Comparison of ENCODE assay signal across 30 cellular contexts in genomic region chr7:134910214-134910890, GRCh38.
DNase-seq lines count a peak whose midpoint lies in the region; ATAC-seq, FAIRE-seq and TF ChIP-seq lines count a peak whose summit lies in the region.
"Had no signal": no experiment of that assay in that cellular context is flagged by ENCODE, and none has a peak within 500 bp of the region (broad histone marks: within the 10 kb centered on the region; RNA-seq: fewer than 3 reads in every experiment).

No MANE protein-coding gene starts in this region.

- no peak for TF ChIP-seq POLR2A in gastroesophageal sphincter (IDR thresholded peaks at IDR 0.05)

- H3K27me3 ChIP-seq in MM.1S (replicated peaks; ENCODE audit: insufficient read depth, low read length) = no peaks in the 10 kb centered on the region
- no peaks in the 10 kb centered on the region for H3K27me3 ChIP-seq in gastroesophageal sphincter
- H3K27me3 ChIP-seq: adrenal gland, BE2C, ovary had no signal

- H3K27ac ChIP-seq in MM.1S (ENCODE audit: low read length) (no peak overlapping the region; the same call in 1 of the 2 replicates), gastroesophageal sphincter (peak overlapping the region in 3 of 4 donors; percentile 18 to 89 (median 72))
- H3K27ac ChIP-seq: adrenal gland, epithelial cell of prostate, HL-60, left ventricle myocardium inferior, ovary, PC-9 had no signal

- no peak overlapping the region for H3K9ac ChIP-seq in MM.1S (ENCODE audit: low read length)

- no peaks in the 10 kb centered on the region for H3K9me3 ChIP-seq in MM.1S (replicated peaks; ENCODE audit: insufficient read depth, low read length)
- no peaks in the 10 kb centered on the region for H3K9me3 ChIP-seq in gastroesophageal sphincter
- H3K9me3 ChIP-seq: adrenal gland, BE2C, left ventricle myocardium inferior, ovary had no signal

- H3K4me3 ChIP-seq in MM.1S (ENCODE audit: low read length) = peak overlapping the region; percentile 5; the same call in 1 of the 2 replicates
- H3K4me3 ChIP-seq in gastroesophageal sphincter = no peak overlapping the region
- H3K4me3 ChIP-seq: adrenal gland, left ventricle myocardium inferior, ovary, PC-9 had no signal

- TF ChIP-seq CTCF in MM.1S (IDR thresholded peaks at IDR 0.05; ENCODE audit: low read length) (no peak), gastroesophageal sphincter (IDR thresholded peaks at IDR 0.05) (no peak), progenitor cell of endocrine pancreas (IDR thresholded peaks at IDR 0.05; ENCODE audit: unreplicated experiment) (no peak)

- TF ChIP-seq EP300 in gastroesophageal sphincter (IDR thresholded peaks at IDR 0.05) = no peak

- FAIRE-seq in RCC 7860 (lab: Jason Lieb, UNC) = no peak
- FAIRE-seq: TTC549 had no signal

- H3K27ac Mint-ChIP-seq in progenitor cell of endocrine pancreas = no peak overlapping the region
- H3K27ac Mint-ChIP-seq: activated T-cell treated with anti-CD3 and anti-CD28 coated beads, Interleukin-2, amount 50 U/mL, for 24 hours; natural killer cell treated with Interleukin-12 subunit alpha and Interleukin-12 subunit beta and Interleukin-15 and Interleukin-18, amount 100 ng/mL, for 72 hours had no signal

- peak overlapping the region; percentile 11; the same call in 1 of the 2 replicates for H2AFZ ChIP-seq in MM.1S (ENCODE audit: low read length)
- H2AFZ ChIP-seq: PC-9 had no signal

- no peaks in the 10 kb centered on the region for H3K79me2 ChIP-seq in MM.1S (ENCODE audit: low read length)

- peaks cover 24% of the 10 kb centered on the region for H3K4me1 Mint-ChIP-seq in progenitor cell of endocrine pancreas (ENCODE audit: low read depth)

- DNase-seq in COLO668 (lab: John Stamatoyannopoulos, UW; ENCODE audit: unreplicated experiment) = peak; percentile 72
- no peak for DNase-seq in MM.1S
- DNase-seq in progenitor cell of endocrine pancreas (ENCODE audit: low spot score, unreplicated experiment) = no peak
- DNase-seq in RCC 7860 (ENCODE audit: low spot score) = no peak
- DNase-seq in NCI-H187 treated with DMSO at 0.1 percent for 48 hours (lab: John Stamatoyannopoulos, UW) = no peak
- no peak for DNase-seq in stimulated activated naive CD4-positive, alpha-beta T cell treated with Interleukin-2 at 50 U/mL for 16 hours (lab: John Stamatoyannopoulos, UW)
- DNase-seq: activated T-cell treated with anti-CD3 and anti-CD28 coated beads, Interleukin-2, amount 50 U/mL, for 24 hours; adrenal gland; BE2C; DND-41; effector CD4-positive, alpha-beta T cell; HCEC 1CT; left ventricle myocardium inferior; NCI-H1092; NCI-H2029; NCI-H345; NCI-H82; ovary; PC-9; SIG-M5; stimulated activated CD4-positive, alpha-beta T cell treated with anti-CD3 and anti-CD28 coated beads, Interleukin-1b, Interleukin-23, amount 100 ng/mL, for 48 hours; substantia nigra; T-helper 1 cell had no signal

- no peaks in the 10 kb centered on the region for H3K27me3 Mint-ChIP-seq in progenitor cell of endocrine pancreas
- H3K27me3 Mint-ChIP-seq: activated T-cell treated with anti-CD3 and anti-CD28 coated beads, Interleukin-2, amount 50 U/mL, for 24 hours had no signal

- H3K4me2 ChIP-seq in MM.1S (ENCODE audit: low read depth, low read length) = peak overlapping the region; percentile 48
- H3K4me2 ChIP-seq: PC-9 had no signal

- H3K4me3 Mint-ChIP-seq in progenitor cell of endocrine pancreas (ENCODE audit: low read depth) = peak overlapping the region; percentile 34
- H3K4me3 Mint-ChIP-seq: activated T-cell treated with anti-CD3 and anti-CD28 coated beads, Interleukin-2, amount 50 U/mL, for 24 hours; mesothelial cell of epicardium; natural killer cell treated with Interleukin-12 subunit alpha and Interleukin-12 subunit beta and Interleukin-15 and Interleukin-18, amount 100 ng/mL, for 72 hours had no signal

- H3F3A ChIP-seq in MM.1S (ENCODE audit: insufficient read depth, low read length) = peaks cover 5% of the 10 kb centered on the region; the same call in 1 of the 2 replicates

- H4K20me1 ChIP-seq in MM.1S (ENCODE audit: insufficient read depth, low read length) = no peaks in the 10 kb centered on the region

- 70 to 72% methylated on average over 4 of the region's 4 CpGs for WGBS in gastroesophageal sphincter (ENCODE audit: low coverage in 1 of 2), 2 donors

- H3K36me3 Mint-ChIP-seq in progenitor cell of endocrine pancreas (ENCODE audit: insufficient read depth) = peaks cover 5% of the 10 kb centered on the region
- H3K36me3 Mint-ChIP-seq: natural killer cell treated with Interleukin-12 subunit alpha and Interleukin-12 subunit beta and Interleukin-15 and Interleukin-18, amount 100 ng/mL, for 72 hours had no signal

- ATAC-seq in gastroesophageal sphincter (no peak), HG02852 (IDR thresholded peaks at IDR 0.05; ENCODE audit: unreplicated experiment) (no peak)
- ATAC-seq: natural killer cell treated with Interleukin-12 subunit alpha and Interleukin-12 subunit beta and Interleukin-15 and Interleukin-18, amount 100 ng/mL, for 72 hours had no signal

- H3K36me3 ChIP-seq in MM.1S (replicated peaks; ENCODE audit: insufficient read depth, low read length) = no peaks in the 10 kb centered on the region
- peaks cover 0 to 22% of the 10 kb centered on the region in 2 donors for H3K36me3 ChIP-seq in gastroesophageal sphincter
- H3K36me3 ChIP-seq: adrenal gland, ovary had no signal

- no peaks in the 10 kb centered on the region for H3K9me3 Mint-ChIP-seq in progenitor cell of endocrine pancreas (ENCODE audit: low read depth)
- H3K9me3 Mint-ChIP-seq: activated T-cell treated with anti-CD3 and anti-CD28 coated beads, Interleukin-2, amount 50 U/mL, for 24 hours; mesothelial cell of epicardium; natural killer cell treated with Interleukin-12 subunit alpha and Interleukin-12 subunit beta and Interleukin-15 and Interleukin-18, amount 100 ng/mL, for 72 hours had no signal

- H3K9me2 ChIP-seq in MM.1S (replicated peaks; ENCODE audit: insufficient read depth, low read length) = no peaks in the 10 kb centered on the region

- H3K4me1 ChIP-seq in MM.1S (ENCODE audit: low read length) = peaks cover 15% of the 10 kb centered on the region
- peaks cover 9 to 82% (median 12%) of the 10 kb centered on the region in 3 donors for H3K4me1 ChIP-seq in gastroesophageal sphincter
- H3K4me1 ChIP-seq: BE2C had no signal
